Comparison of ENCODE assay signal across 18 cellular contexts in genomic region chr2:167651406-167652151, GRCh38.
DNase-seq lines count a peak whose midpoint lies in the region; TF ChIP-seq lines count a peak whose summit lies in the region.
"Had no signal": no experiment of that assay in that cellular context is flagged by ENCODE, and none has a peak within 500 bp of the region (broad histone marks: within the 10 kb centered on the region; RNA-seq: fewer than 3 reads in every experiment).

No MANE protein-coding gene starts in this region.

- no peaks in the 10 kb centered on the region for H3K79me1 ChIP-seq in H9 (ENCODE audit: insufficient read depth, low read depth, low read length, poor library complexity, severe bottlenecking)
- no peaks in the 10 kb centered on the region for H3K79me1 ChIP-seq in mesenchymal stem cell (replicated peaks; ENCODE audit: low read length, poor library complexity, severe bottlenecking)

- no peak overlapping the region for H3K27ac ChIP-seq in H9 (ENCODE audit: insufficient read length, low read depth, low read length)
- peak overlapping the region; percentile 47 for H3K27ac ChIP-seq in ectodermal cell (ENCODE audit: insufficient read depth, low read depth, low read length, poor library complexity, severe bottlenecking)
- H3K27ac ChIP-seq in mesenchymal stem cell (ENCODE audit: low read length, poor library complexity, severe bottlenecking), result peak overlapping the region; percentile 84
- H3K27ac ChIP-seq: RWPE1, SJCRH30 had no signal

- DNase-seq in H9 (no peak), mesenchymal stem cell (no peak), renal cortical epithelial cell (ENCODE audit: low read depth) (peak; percentile 25), LoVo (ENCODE audit: low spot score) (no peak), endothelial cell (ENCODE audit: low spot score) (no peak), NCI-H2029 treated with DMSO at 0.1 percent for 48 hours (lab: John Stamatoyannopoulos, UW) (no peak)
- DNase-seq in activated CD4-positive, alpha-beta T cell treated with anti-CD3 and anti-CD28 coated beads for 48 hours, result no peak
- DNase-seq: AML-193; COR-L47; NCI-H1417 treated with DMSO at 0.1 percent for 48 hours; NCI-H2029; NCI-H2171 treated with DMSO at 0.1 percent for 48 hours; NCI-H446 treated with DMSO at 0.1 percent for 48 hours; NK-92 treated with Interleukin-12 subunit alpha and Interleukin-12 subunit beta, amount 100 ng/mL, for 24 hours; SJCRH30 had no signal

- no peak overlapping the region for H2BK12ac ChIP-seq in H9 (ENCODE audit: insufficient read length, low read depth, low read length)
- H2BK12ac ChIP-seq in mesenchymal stem cell (ENCODE audit: low read length in 2 of 2), result no peak overlapping the region

- no peak overlapping the region for H4K5ac ChIP-seq in H9 (ENCODE audit: insufficient read length, low read depth, low read length)

- no peak overlapping the region for H3T11ph ChIP-seq in H9 (ENCODE audit: low read length)

- H4K20me1 ChIP-seq in H9 (ENCODE audit: control insufficient read depth, insufficient read depth, insufficient read length), result no peaks in the 10 kb centered on the region

- no peaks in the 10 kb centered on the region for H3K27me3 Mint-ChIP-seq in H9 (ENCODE audit: low read depth)
- no peaks in the 10 kb centered on the region for H3K27me3 Mint-ChIP-seq in endothelial cell (ENCODE audit: unreplicated experiment)

- WGBS in H9 (ENCODE audit: extremely low coverage, insufficient read length, low lambda C conversion rate), result 100% methylated on average over 2 of the region's 5 CpGs
- WGBS in ectodermal cell, 2 experiments, result 55 to 59% methylated on average over 5 of the region's 5 CpGs
- 84% methylated on average over 5 of the region's 5 CpGs for WGBS in mesenchymal stem cell

- no peak overlapping the region for H2AFZ ChIP-seq in H9 (ENCODE audit: low read length)
- no peak overlapping the region for H2AFZ ChIP-seq in mesenchymal stem cell (ENCODE audit: low read depth, low read length)

- H2BK5ac ChIP-seq in H9 (ENCODE audit: insufficient read length, low read length), result no peak overlapping the region
- peak overlapping the region; percentile 66 for H2BK5ac ChIP-seq in mesenchymal stem cell (ENCODE audit: low read depth, low read length, poor library complexity, severe bottlenecking)

- H3K4ac ChIP-seq in H9 (ENCODE audit: low read depth, low read length), result no peak overlapping the region
- no peak overlapping the region for H3K4ac ChIP-seq in mesenchymal stem cell (ENCODE audit: low read depth in 1 of 2, low read length in 2 of 2)

- no peaks in the 10 kb centered on the region for H3K27me3 ChIP-seq in H9 (ENCODE audit: insufficient read depth, low read length)
- H3K27me3 ChIP-seq in ectodermal cell (ENCODE audit: control insufficient read depth, insufficient read depth, low read length, poor library complexity, severe bottlenecking), result no peaks in the 10 kb centered on the region
- H3K27me3 ChIP-seq in mesenchymal stem cell (ENCODE audit: control insufficient read depth in 1 of 2, insufficient read depth in 1 of 2, low read length in 2 of 2), result no peaks in the 10 kb centered on the region
- H3K27me3 ChIP-seq: SJCRH30 had no signal

- H4K8ac ChIP-seq in H9 (replicated peaks; ENCODE audit: insufficient read length, low read depth, low read length), result no peak overlapping the region
- no peak overlapping the region for H4K8ac ChIP-seq in mesenchymal stem cell (ENCODE audit: low read length)

- no peaks in the 10 kb centered on the region for H3K79me2 ChIP-seq in H9 (ENCODE audit: insufficient read depth, low read length)

- H3K36me3 ChIP-seq in ectodermal cell (ENCODE audit: control insufficient read depth, insufficient read depth, low read length) (no peaks in the 10 kb centered on the region), mesenchymal stem cell (ENCODE audit: control insufficient read depth in 1 of 2, insufficient read depth in 2 of 2, low read depth in 1 of 2, low read length in 2 of 2) (no peaks in the 10 kb centered on the region)
- H3K36me3 ChIP-seq: SJCRH30 had no signal

- no peaks in the 10 kb centered on the region for H3K9me3 ChIP-seq in H9 (ENCODE audit: control insufficient read depth, low read depth, low read length)
- H3K9me3 ChIP-seq in ectodermal cell (ENCODE audit: control insufficient read depth, low read length), result no peaks in the 10 kb centered on the region
- H3K9me3 ChIP-seq in mesenchymal stem cell (ENCODE audit: control insufficient read depth, low read length), result no peaks in the 10 kb centered on the region
- H3K9me3 ChIP-seq: SJCRH30 had no signal

- H4K91ac ChIP-seq in H9 (ENCODE audit: insufficient read length, low read depth, low read length), result no peak overlapping the region
- H4K91ac ChIP-seq in mesenchymal stem cell (ENCODE audit: low read length), result no peak overlapping the region

- TF ChIP-seq CTCF in H9 (conservative IDR thresholded peaks at IDR 0.05) (no peak), endothelial cell (IDR thresholded peaks at IDR 0.05; ENCODE audit: unreplicated experiment) (no peak)

- H3K56ac ChIP-seq in H9 (ENCODE audit: insufficient read length, low read depth, low read length), result no peak overlapping the region

- no peaks in the 10 kb centered on the region for H3K23me2 ChIP-seq in H9 (ENCODE audit: insufficient read length, low read depth, low read length, poor library complexity, severe bottlenecking)

- peak overlapping the region; percentile 10; the same call in 1 of the 2 replicates for H3K14ac ChIP-seq in H9 (ENCODE audit: insufficient read depth, low read length)
- no peak overlapping the region for H3K14ac ChIP-seq in mesenchymal stem cell (ENCODE audit: low read length in 2 of 2)

- H3K4me3 ChIP-seq in ectodermal cell (ENCODE audit: insufficient read depth, low read depth, low read length), result no peak overlapping the region
- H3K4me3 ChIP-seq in mesenchymal stem cell (ENCODE audit: insufficient read depth in 1 of 2, low read depth in 1 of 2, low read length in 2 of 2), result no peak overlapping the region
- H3K4me3 ChIP-seq: SJCRH30 had no signal

- H2AK5ac ChIP-seq in H9 (ENCODE audit: insufficient read length, low read length) (no peak overlapping the region), mesenchymal stem cell (ENCODE audit: low read length, severe bottlenecking) (no peak overlapping the region)

- H3K18ac ChIP-seq in H9 (ENCODE audit: insufficient read length, low read depth, low read length), result no peak overlapping the region
- no peak overlapping the region for H3K18ac ChIP-seq in mesenchymal stem cell (ENCODE audit: low read depth in 1 of 2, low read length in 2 of 2)

- H3K4me3 Mint-ChIP-seq in H9 (no peak overlapping the region), endothelial cell (ENCODE audit: unreplicated experiment) (no peak overlapping the region)
- H3K4me3 Mint-ChIP-seq: CD14-positive monocyte had no signal

- H3K9me3 Mint-ChIP-seq in H9, result no peaks in the 10 kb centered on the region
- no peaks in the 10 kb centered on the region for H3K9me3 Mint-ChIP-seq in endothelial cell (ENCODE audit: unreplicated experiment)

- H3K23ac ChIP-seq in H9 (ENCODE audit: insufficient read length, low read depth, low read length) (no peak overlapping the region), mesenchymal stem cell (ENCODE audit: low read length in 2 of 2) (no peak overlapping the region)

- no peak overlapping the region for H3K4me2 ChIP-seq in H9 (ENCODE audit: insufficient read depth, insufficient read length, low read length)
- H3K4me2 ChIP-seq in mesenchymal stem cell (ENCODE audit: low read length, poor library complexity, severe bottlenecking), result no peak overlapping the region

- peaks cover 0 to 10% (median 0%) of the 10 kb centered on the region in 3 experiments; a peak in 4 of 7 replicates for H3K36me3 Mint-ChIP-seq in H9 (ENCODE audit: insufficient read depth in 1 of 3, low read depth in 3 of 3)
- H3K36me3 Mint-ChIP-seq in endothelial cell (ENCODE audit: low read depth, unreplicated experiment), result no peaks in the 10 kb centered on the region
- H3K36me3 Mint-ChIP-seq: CD14-positive monocyte had no signal

- H2BK15ac ChIP-seq in H9 (ENCODE audit: low read depth, low read length) (no peak overlapping the region), mesenchymal stem cell (ENCODE audit: low read depth, poor library complexity, severe bottlenecking) (no peak overlapping the region)

- H3K4me1 ChIP-seq in H9 (ENCODE audit: insufficient read depth, low read length) (no peaks in the 10 kb centered on the region), ectodermal cell (ENCODE audit: control insufficient read depth, insufficient read depth, low read length) (no peaks in the 10 kb centered on the region), mesenchymal stem cell (ENCODE audit: control insufficient read depth, insufficient read depth, low read depth, low read length) (peaks cover 3% of the 10 kb centered on the region)
- H3K4me1 ChIP-seq: SJCRH30 had no signal

- H3K27ac Mint-ChIP-seq in H9, result peak overlapping the region in 2 of 3 experiments; percentile 68 to 89; a peak in 4 of 7 replicates
- H3K27ac Mint-ChIP-seq in endothelial cell (ENCODE audit: unreplicated experiment), result no peak overlapping the region
- H3K27ac Mint-ChIP-seq: CD14-positive monocyte had no signal

- no peak overlapping the region for H2BK120ac ChIP-seq in H9 (ENCODE audit: low read depth, low read length, poor library complexity, severe bottlenecking)
- H2BK120ac ChIP-seq in mesenchymal stem cell (ENCODE audit: low read depth, low read length), result no peak overlapping the region

- no peak overlapping the region for H3K9ac ChIP-seq in H9 (ENCODE audit: extremely low read depth, insufficient read length, low read length)
- H3K9ac ChIP-seq in mesenchymal stem cell (ENCODE audit: low read length), result no peak overlapping the region

- no peak overlapping the region for H2BK20ac ChIP-seq in H9 (ENCODE audit: low read depth, low read length, poor library complexity, severe bottlenecking)

- peaks cover 9 to 14% of the 10 kb centered on the region in 2 experiments for H3K4me1 Mint-ChIP-seq in H9
- peaks cover 13% of the 10 kb centered on the region for H3K4me1 Mint-ChIP-seq in endothelial cell (ENCODE audit: unreplicated experiment)
- H3K4me1 Mint-ChIP-seq: CD14-positive monocyte had no signal
